7 cellular contexts compared by ENCODE assay signal in genomic region chr12:120086801-120087621, GRCh38.
DNase-seq lines count a peak whose midpoint lies in the region; ATAC-seq and TF ChIP-seq lines count a peak whose summit lies in the region.

No MANE protein-coding gene starts in this region.

- peak; percentile 50 for TF ChIP-seq POLR2A in GM18505 (IDR thresholded peaks at IDR 0.05; ENCODE audit: borderline replicate concordance, extremely low read depth, insufficient read depth, insufficient read length)

- DNase-seq in NCI-H1930 (lab: John Stamatoyannopoulos, UW) (peak; percentile 98), T-helper 9 cell (peak; percentile 98), astrocyte of the spinal cord (ENCODE audit: low read depth, low spot score) (peak; percentile 99), hypothalamus (lab: John Stamatoyannopoulos, UW) (peak; percentile 78 to 100 (median 99)), retinal pigment epithelial cell (ENCODE audit: low read depth) (peak; percentile 99)

- ATAC-seq in GM18505 (IDR thresholded peaks at IDR 0.05; ENCODE audit: unreplicated experiment) (peak; percentile 97), HG02973 (IDR thresholded peaks at IDR 0.05; ENCODE audit: unreplicated experiment) (peak; percentile 96)

- H3K4me3 ChIP-seq in astrocyte of the spinal cord (ENCODE audit: low read depth, low read length) (peak overlapping the region; percentile 45), retinal pigment epithelial cell (ENCODE audit: low read length) (peak overlapping the region; percentile 60)

- TF ChIP-seq CTCF in astrocyte of the spinal cord (IDR thresholded peaks at IDR 0.05; ENCODE audit: low read depth, low read length) (peak; percentile 98), retinal pigment epithelial cell (conservative IDR thresholded peaks at IDR 0.05; ENCODE audit: low read depth, low read length) (peak; percentile 93)

- in situ Hi-C loops in astrocyte of the spinal cord (cut with HindIII; ENCODE audit: low sequenced_read_pairs): no loop called here

Comparison
In these comparisons a context has a peak if more than half of its experiments do, and no peak if none do; other contexts are left out.
1. Peak in every context shown above with its lines: DNase-seq, ATAC-seq and H3K4me3 ChIP-seq.